In genomic region chr14:79011091-79011919, GRCh38 we compare ENCODE assay signal across 8 cellular contexts.
DNase-seq lines count a peak whose midpoint lies in the region; ATAC-seq and TF ChIP-seq lines count a peak whose summit lies in the region.

No MANE protein-coding gene starts in this region.

- no peaks in the 10 kb centered on the region for H3K9me3 ChIP-seq in adrenal gland (replicated peaks in 1 of 3)
- no peaks in the 10 kb centered on the region for H3K9me3 ChIP-seq in ovary

- ATAC-seq in GM21381 (IDR thresholded peaks at IDR 0.05; ENCODE audit: unreplicated experiment) (no peak), GM21723 (IDR thresholded peaks at IDR 0.05; ENCODE audit: unreplicated experiment) (no peak)

- TF ChIP-seq CTCF in adrenal gland (IDR thresholded peaks at IDR 0.05) (peak in 5 of 6 experiments; percentile 12 to 45 (median 21)), kidney epithelial cell (IDR thresholded peaks at IDR 0.05; ENCODE audit: insufficient read depth, low read length, poor library complexity, severe bottlenecking) (peak; percentile 27), ovary (IDR thresholded peaks at IDR 0.05) (no peak)

- no peaks in the 10 kb centered on the region for H3K27me3 ChIP-seq in adrenal gland
- no peaks in the 10 kb centered on the region for H3K27me3 ChIP-seq in kidney epithelial cell (ENCODE audit: control insufficient read depth, insufficient read depth, low read length)
- H3K27me3 ChIP-seq in ovary: no peaks in the 10 kb centered on the region

- H3K4me1 ChIP-seq in adrenal gland (replicated peaks in 1 of 2) (no peaks in the 10 kb centered on the region), ovary (ENCODE audit: insufficient read depth) (no peaks in the 10 kb centered on the region)

- DNase-seq in SKM-1 (lab: John Stamatoyannopoulos, UW; ENCODE audit: unreplicated experiment): peak; percentile 0
- DNase-seq in SKM-1 treated with dmso at 0.1 percent for 144 hours (lab: John Stamatoyannopoulos, UW; ENCODE audit: unreplicated experiment): no peak
- DNase-seq in NCI-H1092 treated with DMSO at 0.1 percent for 48 hours (lab: John Stamatoyannopoulos, UW): peak; percentile 87
- peak in 1 of 7 donors; percentile 8 for DNase-seq in adrenal gland
- DNase-seq in kidney epithelial cell (ENCODE audit: low read depth): no peak
- DNase-seq in ovary: no peak

- H3K36me3 ChIP-seq in adrenal gland (replicated peaks in 1 of 2): no peaks in the 10 kb centered on the region
- no peaks in the 10 kb centered on the region for H3K36me3 ChIP-seq in kidney epithelial cell (ENCODE audit: control insufficient read depth, insufficient read depth, low read length)
- no peaks in the 10 kb centered on the region for H3K36me3 ChIP-seq in ovary

- TF ChIP-seq EP300 in ovary (IDR thresholded peaks at IDR 0.05): no peak

- intact Hi-C loops in adrenal gland (cut with DNase I): no loop called here
- intact Hi-C loops in ovary (cut with DNase I): no loop called here

- H3K27ac ChIP-seq in adrenal gland (no peak overlapping the region), ovary (no peak overlapping the region)

- TF ChIP-seq POLR2A in adrenal gland (IDR thresholded peaks at IDR 0.05): no peak
- no peak for TF ChIP-seq POLR2A in ovary (IDR thresholded peaks at IDR 0.05)

- 51 to 54% (median 51%) methylated on average over 8 of the region's 8 CpGs for WGBS in adrenal gland, 4 donors
- WGBS in ovary, 3 donors: 43 to 48% (median 44%) methylated on average over 8 of the region's 8 CpGs

- no peak overlapping the region for H3K4me3 ChIP-seq in adrenal gland
- H3K4me3 ChIP-seq in kidney epithelial cell (ENCODE audit: low read depth, low read length): no peak overlapping the region
- H3K4me3 ChIP-seq in ovary: no peak overlapping the region

Comparison
In these comparisons a context has a peak if more than half of its experiments do, and no peak if none do; other contexts are left out.
1. DNase-seq: peak in SKM-1 (single experiment) and NCI-H1092 treated with DMSO at 0.1 percent for 48 hours (single experiment); none in SKM-1 treated with dmso at 0.1 percent for 144 hours (single experiment), kidney epithelial cell (single experiment) and ovary (0 of 5).
2. CTCF ChIP-seq: peak in adrenal gland (5 of 6) and kidney epithelial cell (single experiment); none in ovary (0 of 3).